ENCODE assay signal across 16 cellular contexts in the genomic region with DNA sequence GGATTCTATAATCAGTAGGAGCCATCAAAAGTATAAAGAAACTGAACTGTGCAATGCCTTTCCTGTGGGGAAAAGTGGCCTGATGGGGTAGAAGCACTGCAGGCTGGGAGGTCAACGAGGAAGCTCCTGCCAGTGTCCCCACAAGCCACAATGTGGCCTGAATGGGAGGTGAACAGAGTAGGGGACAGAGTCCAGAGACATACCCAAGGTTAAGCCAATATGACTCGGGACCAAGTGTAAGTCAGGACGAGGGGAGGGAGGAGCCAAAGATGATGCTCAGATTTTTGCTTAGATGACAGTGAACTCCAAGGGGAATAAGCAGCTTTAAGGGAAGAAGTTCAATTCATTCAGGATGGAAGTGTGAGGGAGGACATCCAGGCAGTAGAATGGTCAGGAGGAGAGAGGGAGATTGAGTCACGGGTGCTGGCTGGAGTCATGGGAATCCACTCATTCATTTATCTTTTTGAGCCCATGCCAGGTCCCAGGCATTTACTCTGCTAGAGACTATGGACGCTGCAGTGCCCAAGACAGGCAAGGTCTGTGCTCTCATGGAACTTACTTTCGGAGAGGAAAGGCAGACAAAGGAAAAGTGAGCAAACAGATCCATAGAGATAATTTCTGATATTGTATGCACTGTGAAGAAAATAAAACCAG. TPM values are rescaled to one million over a fixed set of nuclear protein-coding genes. Genes with fewer than 3 reads are reported as not detected.
A peak's percentile ranks its signal among the peaks of the same experiment; 100 is the strongest.
DNase-seq lines count a peak whose midpoint lies in the region; ATAC-seq lines count a peak whose summit lies in the region.
"Had no signal": no experiment of that assay in that cellular context is flagged by ENCODE, and none has a peak within 500 bp of the region (broad histone marks: within the 10 kb centered on the region; RNA-seq: fewer than 3 reads in every experiment).

No MANE protein-coding gene starts in this region.

- no peak overlapping the region for H3K27ac ChIP-seq in caudate nucleus (ENCODE audit: low read depth, low read length)

- H3K4me1 Mint-ChIP-seq in stimulated activated effector memory CD8-positive, alpha-beta T cell treated with anti-CD3 and anti-CD28 coated beads, Interleukin-12 subunit alpha, Interleukin-12 subunit beta, amount 100 ng/mL, for 72 hours = no peaks in the 10 kb centered on the region

- peak; percentile 38 for DNase-seq in NCI-H226
- DNase-seq in astrocyte of the hippocampus (ENCODE audit: low read depth, low spot score) = peak; percentile 26
- no peak for DNase-seq in left ventricle myocardium superior
- DNase-seq in stimulated activated effector memory CD8-positive, alpha-beta T cell treated with anti-CD3 and anti-CD28 coated beads, Interleukin-12 subunit alpha, Interleukin-12 subunit beta, amount 100 ng/mL, for 72 hours (ENCODE audit: low spot score in 2 of 2) = no peak
- no peak for DNase-seq in NCI-H748 (lab: John Stamatoyannopoulos, UW; ENCODE audit: unreplicated experiment)
- DNase-seq in caudate nucleus (lab: John Stamatoyannopoulos, UW) = no peak
- DNase-seq: GF-D8, GOT3, Karpas-422, MG63, NCI-H1092, NCI-H2081 treated with DMSO at 0.1 percent for 48 hours, NCI-H510A treated with DMSO at 0.1 percent for 48 hours had no signal

- H3K36me3 Mint-ChIP-seq in stimulated activated effector memory CD8-positive, alpha-beta T cell treated with anti-CD3 and anti-CD28 coated beads, Interleukin-12 subunit alpha, Interleukin-12 subunit beta, amount 100 ng/mL, for 72 hours = no peaks in the 10 kb centered on the region
- H3K36me3 Mint-ChIP-seq: CD14-positive monocyte had no signal

- ATAC-seq in left ventricle myocardium superior = peak; percentile 69
- ATAC-seq in stimulated activated effector memory CD8-positive, alpha-beta T cell treated with anti-CD3 and anti-CD28 coated beads, Interleukin-12 subunit alpha, Interleukin-12 subunit beta, amount 100 ng/mL, for 72 hours = no peak
- ATAC-seq in activated CD4-positive, CD25-positive, alpha-beta regulatory T cell treated with anti-CD3 and anti-CD28 coated beads, Interleukin-2, amount 50 U/mL, for 24 hours = no peak
- ATAC-seq: Panc1 had no signal

- intact Hi-C loops in left ventricle myocardium superior (cut with micrococcal nuclease) = no loop called here

- H3K27ac Mint-ChIP-seq in stimulated activated effector memory CD8-positive, alpha-beta T cell treated with anti-CD3 and anti-CD28 coated beads, Interleukin-12 subunit alpha, Interleukin-12 subunit beta, amount 100 ng/mL, for 72 hours = peak overlapping the region; percentile 13
- H3K27ac Mint-ChIP-seq: CD14-positive monocyte had no signal

- no peaks in the 10 kb centered on the region for H3K9me3 Mint-ChIP-seq in stimulated activated effector memory CD8-positive, alpha-beta T cell treated with anti-CD3 and anti-CD28 coated beads, Interleukin-12 subunit alpha, Interleukin-12 subunit beta, amount 100 ng/mL, for 72 hours

- no peak overlapping the region for H3K4me3 Mint-ChIP-seq in stimulated activated effector memory CD8-positive, alpha-beta T cell treated with anti-CD3 and anti-CD28 coated beads, Interleukin-12 subunit alpha, Interleukin-12 subunit beta, amount 100 ng/mL, for 72 hours
- H3K4me3 Mint-ChIP-seq: CD14-positive monocyte had no signal

RNA-seq across cellular contexts. Expression of gene DPF3, which starts 29.1 kb away (rescaled TPM):
- 28.7 TPM for total RNA-seq in left ventricle myocardium superior

Comparison
In these comparisons a context has a peak if more than half of its experiments do, and no peak if none do; other contexts are left out.
1. DNase-seq: peak in NCI-H226 (single experiment) and astrocyte of the hippocampus (single experiment); none in left ventricle myocardium superior (single experiment), stimulated activated effector memory CD8-positive, alpha-beta T cell treated with anti-CD3 and anti-CD28 coated beads, Interleukin-12 subunit alpha, Interleukin-12 subunit beta, amount 100 ng/mL, for 72 hours (0 of 2), NCI-H748 (single experiment) and caudate nucleus (0 of 61).